In the genomic region with DNA sequence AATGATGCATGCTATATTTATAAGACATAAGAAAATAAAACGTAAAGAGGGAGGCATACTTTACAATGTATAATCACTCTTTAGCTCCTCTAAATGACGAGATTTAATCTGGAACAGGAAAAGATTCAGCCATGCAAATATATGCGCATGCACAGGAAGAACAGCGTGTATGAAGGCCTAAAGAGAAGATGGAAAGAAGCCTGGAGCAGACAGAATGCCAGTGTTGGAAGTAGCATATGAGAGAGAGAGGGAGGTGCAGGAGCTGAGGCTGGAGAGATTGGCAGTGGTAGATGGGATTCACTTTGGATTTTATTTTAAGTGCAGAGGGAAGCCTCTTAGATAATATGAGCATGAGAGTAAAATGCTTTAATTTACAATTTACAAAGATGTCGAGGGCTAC, we compare ENCODE assay signal across 22 cellular contexts.
DNase-seq lines count a peak whose midpoint lies in the region; TF ChIP-seq lines count a peak whose summit lies in the region.
"Had no signal": no experiment of that assay in that cellular context is flagged by ENCODE, and none has a peak within 500 bp of the region (broad histone marks: within the 10 kb centered on the region; RNA-seq: fewer than 3 reads in every experiment).

No MANE protein-coding gene starts in this region.

- H3K27ac ChIP-seq in dorsolateral prefrontal cortex (peak overlapping the region in 55 of 59 donors; percentile 9 to 82 (median 57)), A673 (ENCODE audit: low read depth, low read length, poor library complexity, severe bottlenecking) (no peak overlapping the region)
- H3K27ac ChIP-seq: KMS-11, SJSA1 had no signal

- no peaks in the 10 kb centered on the region for H3K9me3 ChIP-seq in A673 (ENCODE audit: low read depth, low read length, poor library complexity, severe bottlenecking)
- H3K9me3 ChIP-seq: Caco-2 had no signal

- peak overlapping the region; percentile 28 for H3K27ac Mint-ChIP-seq in neural crest cell (ENCODE audit: unreplicated experiment)
- H3K27ac Mint-ChIP-seq: CD4-positive, alpha-beta memory T cell had no signal

- H3K4me3 ChIP-seq in dorsolateral prefrontal cortex = no peak overlapping the region
- H3K4me3 ChIP-seq in A673 (ENCODE audit: low read depth, low read length, poor library complexity, severe bottlenecking) = no peak overlapping the region
- H3K4me3 ChIP-seq: SJSA1 had no signal

- CTCF ChIA-PET in A673 (lab: Charles Lee) = no interaction called here

- H3K27me3 ChIP-seq in dorsolateral prefrontal cortex (no peaks in the 10 kb centered on the region), A673 (replicated peaks; ENCODE audit: insufficient read depth, low read depth, low read length, poor library complexity) (no peaks in the 10 kb centered on the region)
- H3K27me3 ChIP-seq: SJSA1 had no signal

- DNase-seq in Ammon's horn (ENCODE audit: low spot score) (peak; percentile 34), NCI-H526 (lab: John Stamatoyannopoulos, UW) (peak; percentile 9 to 63), dorsolateral prefrontal cortex (no peak), neural crest cell (ENCODE audit: low read depth, low spot score) (no peak), NCI-H2171 treated with DMSO at 0.1 percent for 48 hours (lab: John Stamatoyannopoulos, UW) (no peak), A673 (ENCODE audit: low spot score) (no peak), RPMI8226 (no peak), NCI-H2196 (lab: John Stamatoyannopoulos, UW; ENCODE audit: unreplicated experiment) (no peak)
- DNase-seq: AML-193; Caco-2; CD4-positive, alpha-beta memory T cell; DMS79; EL; GF-D8; IMR-90; MM.1S; NCI-H2081; NCI-H345; NCI-H510A treated with DMSO at 0.1 percent for 48 hours; NCI-H774 had no signal

- H3K36me3 Mint-ChIP-seq in neural crest cell (ENCODE audit: low read depth) = peaks cover 6% of the 10 kb centered on the region

- no peaks in the 10 kb centered on the region for H3K27me3 Mint-ChIP-seq in neural crest cell (ENCODE audit: low read depth)
- H3K27me3 Mint-ChIP-seq: CD4-positive, alpha-beta memory T cell had no signal

- peaks cover 4% of the 10 kb centered on the region for H3K4me1 ChIP-seq in A673 (ENCODE audit: insufficient read depth, low read length, poor library complexity, severe bottlenecking)
- H3K4me1 ChIP-seq: Caco-2, SJSA1 had no signal

- H3K36me3 ChIP-seq in A673 (ENCODE audit: insufficient read depth, low read length, poor library complexity, severe bottlenecking) = no peaks in the 10 kb centered on the region
- H3K36me3 ChIP-seq: SJSA1 had no signal

- intact Hi-C loops in dorsolateral prefrontal cortex (cut with DNase I) = no loop called here
- intact Hi-C loops in A673 (cut with micrococcal nuclease; ENCODE audit: unreplicated experiment) = no loop called here

- POLR2A ChIA-PET in A673 (lab: Charles Lee; ENCODE audit: low non-redundant PET) = no interaction called here

- no TSS peak for BruUV-seq in A673 (replicated peaks; lab: Mats Ljungman, UMichigan)

- no peak overlapping the region for H3K4me3 Mint-ChIP-seq in neural crest cell
- H3K4me3 Mint-ChIP-seq: CD4-positive, alpha-beta memory T cell had no signal

- H3K4me1 Mint-ChIP-seq in neural crest cell = peaks cover 13% of the 10 kb centered on the region
- H3K4me1 Mint-ChIP-seq: CD4-positive, alpha-beta memory T cell had no signal

- peaks cover 3% of the 10 kb centered on the region for H3K9me3 Mint-ChIP-seq in neural crest cell

- TF ChIP-seq CTCF in dorsolateral prefrontal cortex (IDR thresholded peaks at IDR 0.05 in 54 of 56, conservative IDR thresholded peaks at IDR 0.05 in 2 of 56; ENCODE audit: low read depth in 1 of 56, partially characterized antibody in 56 of 56) = no peak
- TF ChIP-seq CTCF in neural crest cell (conservative IDR thresholded peaks at IDR 0.05) = no peak
- no peak for TF ChIP-seq CTCF in A673 (conservative IDR thresholded peaks at IDR 0.05; ENCODE audit: low read depth, low read length)

Comparison
In these comparisons a context has a peak if more than half of its experiments do, and no peak if none do; other contexts are left out.
1. DNase-seq: peak in Ammon's horn (single experiment) and NCI-H526 (2 of 2); none in dorsolateral prefrontal cortex (0 of 10), neural crest cell (single experiment), NCI-H2171 treated with DMSO at 0.1 percent for 48 hours (single experiment), A673 (single experiment), RPMI8226 (single experiment) and NCI-H2196 (single experiment).